9 cellular contexts compared by ENCODE assay signal in the genomic region with DNA sequence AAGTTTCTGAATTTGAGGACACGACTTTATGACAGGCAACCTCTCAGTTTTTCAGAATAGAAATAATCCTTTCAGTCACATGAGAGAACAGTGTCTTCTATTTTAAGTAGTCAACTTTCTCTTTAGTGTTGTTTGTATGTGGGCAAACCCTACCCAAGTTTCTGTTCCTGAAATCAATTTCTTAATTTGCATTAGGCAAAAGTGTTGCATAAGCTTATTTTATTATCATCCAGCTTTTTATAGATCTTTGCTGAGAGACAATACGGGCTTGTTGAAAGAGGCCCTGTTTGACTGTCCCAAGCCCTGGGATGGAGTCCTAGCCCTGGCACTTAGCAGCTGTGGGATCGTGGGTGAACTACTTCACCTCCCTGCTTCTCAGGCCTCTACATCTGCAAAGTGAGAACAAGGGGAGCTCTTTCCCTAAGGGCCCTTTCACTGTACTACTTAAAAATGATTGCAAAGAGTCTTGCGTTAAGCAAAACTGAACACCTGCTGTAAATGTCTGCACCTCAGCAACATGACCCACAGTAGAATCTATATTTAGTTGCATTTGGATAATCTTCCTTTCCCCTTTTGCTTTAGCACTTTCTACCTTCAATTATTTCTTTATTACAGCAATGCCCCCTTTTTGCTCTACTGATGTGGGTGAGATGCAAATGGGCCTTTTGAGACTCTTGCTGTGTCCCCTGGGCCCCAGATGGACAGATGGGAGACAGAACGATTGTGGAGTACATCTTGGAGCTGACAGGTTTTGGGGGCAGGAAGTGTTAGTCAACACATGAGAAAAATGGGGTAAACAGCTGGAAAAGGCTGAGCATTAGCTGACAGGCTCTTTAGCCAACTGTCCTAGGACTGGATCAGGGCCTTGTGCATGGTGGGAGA. TPM values are rescaled to one million over a fixed set of nuclear protein-coding genes. Genes with fewer than 3 reads are reported as not detected.
A peak's percentile ranks its signal among the peaks of the same experiment; 100 is the strongest.
DNase-seq lines count a peak whose midpoint lies in the region; ATAC-seq and TF ChIP-seq lines count a peak whose summit lies in the region.
"Had no signal": no experiment of that assay in that cellular context is flagged by ENCODE, and none has a peak within 500 bp of the region (broad histone marks: within the 10 kb centered on the region; RNA-seq: fewer than 3 reads in every experiment).

No MANE protein-coding gene starts in this region.

- H3K27me3 ChIP-seq in Caco-2 (replicated peaks; ENCODE audit: control insufficient read depth, insufficient read depth, low read length), result no peaks in the 10 kb centered on the region
- no peaks in the 10 kb centered on the region for H3K27me3 ChIP-seq in heart left ventricle
- H3K27me3 ChIP-seq: esophagus squamous epithelium had no signal

- DNase-seq in glutamatergic neuron, result no peak
- DNase-seq in Caco-2, result no peak
- no peak for DNase-seq in activated T-cell treated with anti-CD3 and anti-CD28 coated beads, Interleukin-2, amount 50 U/mL, for 1 hour
- DNase-seq in activated CD4-positive, alpha-beta memory T cell treated with anti-CD3 and anti-CD28 coated beads, Interleukin-2, amount 10 ng/mL, durations not matched to agents 7 days and 5 days, result no peak
- DNase-seq in heart left ventricle, result no peak
- DNase-seq: esophagus squamous epithelium had no signal

- 58 to 72% (median 68%) methylated on average over 5 of the region's 5 CpGs for WGBS in heart left ventricle, 4 donors

- H3K27ac Mint-ChIP-seq in glutamatergic neuron (ENCODE audit: unreplicated experiment) (no peak overlapping the region), Caco-2 (ENCODE audit: unreplicated experiment) (no peak overlapping the region)
- no peak overlapping the region for H3K27ac Mint-ChIP-seq in activated CD4-positive, alpha-beta memory T cell treated with anti-CD3 and anti-CD28 coated beads, Interleukin-2, amount 10 ng/mL, durations not matched to agents 7 days and 5 days

- no TSS peak for BruUV-seq in Caco-2 (replicated peaks; lab: Mats Ljungman, UMichigan)

- H3K4me1 ChIP-seq in Caco-2 (no peaks in the 10 kb centered on the region), heart left ventricle (peaks cover 0 to 12% (median 0%) of the 10 kb centered on the region in 12 donors)
- H3K4me1 ChIP-seq: esophagus squamous epithelium had no signal

- H3K4me1 Mint-ChIP-seq in glutamatergic neuron (ENCODE audit: low read depth, unreplicated experiment) (peaks cover 9% of the 10 kb centered on the region), Caco-2 (ENCODE audit: low read depth, unreplicated experiment) (no peaks in the 10 kb centered on the region)
- no peaks in the 10 kb centered on the region for H3K4me1 Mint-ChIP-seq in activated CD4-positive, alpha-beta memory T cell treated with anti-CD3 and anti-CD28 coated beads, Interleukin-2, amount 10 ng/mL, durations not matched to agents 7 days and 5 days

- intact Hi-C loops in Caco-2 (cut with micrococcal nuclease; ENCODE audit: unreplicated experiment), result no loop called here
- intact Hi-C loops in heart left ventricle (cut with DNase I), result no loop called here

- H3K4me3 Mint-ChIP-seq in glutamatergic neuron (ENCODE audit: unreplicated experiment), result peak overlapping the region; percentile 22
- no peak overlapping the region for H3K4me3 Mint-ChIP-seq in Caco-2 (ENCODE audit: unreplicated experiment)
- no peak overlapping the region for H3K4me3 Mint-ChIP-seq in activated CD4-positive, alpha-beta memory T cell treated with anti-CD3 and anti-CD28 coated beads, Interleukin-2, amount 10 ng/mL, durations not matched to agents 7 days and 5 days

- H3K27ac ChIP-seq in heart left ventricle, result no peak overlapping the region
- H3K27ac ChIP-seq: esophagus squamous epithelium had no signal

- H3K36me3 ChIP-seq in Caco-2 (ENCODE audit: control insufficient read depth, insufficient read depth, low read length) (no peaks in the 10 kb centered on the region), heart left ventricle (no peaks in the 10 kb centered on the region)
- H3K36me3 ChIP-seq: esophagus squamous epithelium had no signal

- H3K9me3 Mint-ChIP-seq in glutamatergic neuron (ENCODE audit: unreplicated experiment), result peaks cover 5% of the 10 kb centered on the region
- H3K9me3 Mint-ChIP-seq in Caco-2 (ENCODE audit: unreplicated experiment), result no peaks in the 10 kb centered on the region
- H3K9me3 Mint-ChIP-seq in activated CD4-positive, alpha-beta memory T cell treated with anti-CD3 and anti-CD28 coated beads, Interleukin-2, amount 10 ng/mL, durations not matched to agents 7 days and 5 days, result no peaks in the 10 kb centered on the region

- TF ChIP-seq CTCF in glutamatergic neuron (IDR thresholded peaks at IDR 0.05; ENCODE audit: partially characterized antibody, unreplicated experiment) (no peak), Caco-2 (IDR thresholded peaks at IDR 0.05; ENCODE audit: insufficient read depth in 1 of 2, low read depth in 1 of 2, low read length in 1 of 2, severe bottlenecking in 1 of 2, unreplicated experiment in 1 of 2) (no peak), heart left ventricle (IDR thresholded peaks at IDR 0.05) (no peak)

- ATAC-seq in GM18867 (IDR thresholded peaks at IDR 0.05; ENCODE audit: unreplicated experiment) (peak; percentile 93), GM21786 (IDR thresholded peaks at IDR 0.05; ENCODE audit: unreplicated experiment) (peak; percentile 89), HG03460 (IDR thresholded peaks at IDR 0.05; ENCODE audit: unreplicated experiment) (peak; percentile 88), heart left ventricle (no peak)

- no peaks in the 10 kb centered on the region for H3K27me3 Mint-ChIP-seq in glutamatergic neuron (ENCODE audit: unreplicated experiment)
- peaks cover 4% of the 10 kb centered on the region for H3K27me3 Mint-ChIP-seq in Caco-2 (ENCODE audit: insufficient read depth, unreplicated experiment)
- peaks cover 2% of the 10 kb centered on the region for H3K27me3 Mint-ChIP-seq in activated CD4-positive, alpha-beta memory T cell treated with anti-CD3 and anti-CD28 coated beads, Interleukin-2, amount 10 ng/mL, durations not matched to agents 7 days and 5 days

- H3K9me3 ChIP-seq in Caco-2 (no peaks in the 10 kb centered on the region), heart left ventricle (no peaks in the 10 kb centered on the region)
- H3K9me3 ChIP-seq: esophagus squamous epithelium had no signal

- CTCF ChIA-PET in Caco-2 (lab: Charles Lee), result no interaction called here
- CTCF ChIA-PET in activated CD4-positive, alpha-beta memory T cell treated with anti-CD3 and anti-CD28 coated beads, Interleukin-2, amount 10 ng/mL, durations not matched to agents 7 days and 5 days (lab: Charles Lee), result no interaction called here

- H3K36me3 Mint-ChIP-seq in glutamatergic neuron (ENCODE audit: unreplicated experiment) (no peaks in the 10 kb centered on the region), Caco-2 (ENCODE audit: insufficient read depth, unreplicated experiment) (no peaks in the 10 kb centered on the region)
- no peaks in the 10 kb centered on the region for H3K36me3 Mint-ChIP-seq in activated CD4-positive, alpha-beta memory T cell treated with anti-CD3 and anti-CD28 coated beads, Interleukin-2, amount 10 ng/mL, durations not matched to agents 7 days and 5 days (ENCODE audit: low read depth)

- POLR2A ChIA-PET in Caco-2 (lab: Charles Lee), result no interaction called here
- POLR2A ChIA-PET in activated CD4-positive, alpha-beta memory T cell treated with anti-CD3 and anti-CD28 coated beads, Interleukin-2, amount 10 ng/mL, durations not matched to agents 7 days and 5 days (lab: Charles Lee), result no interaction called here

- H3K4me3 ChIP-seq in Caco-2 (ENCODE audit: low read depth, low read length), result no peak overlapping the region
- H3K4me3 ChIP-seq in heart left ventricle, result no peak overlapping the region
- H3K4me3 ChIP-seq: esophagus squamous epithelium had no signal

- TF ChIP-seq POLR2A in heart left ventricle (IDR thresholded peaks at IDR 0.05), result no peak

RNA-seq across cellular contexts. Expression of gene SCAF4, which starts 41.0 kb away (rescaled TPM):
- total RNA-seq in glutamatergic neuron (ENCODE audit: unreplicated experiment) (51.9 TPM), Caco-2 (2022) (50.2 and 53.1 TPM in 2 replicates), heart left ventricle (10 to 100 TPM in 8 of 9 donors, 1 to 10 TPM in 1; 9.3 to 25.8 (median 17.3) TPM)
- total RNA-seq in activated CD4-positive, alpha-beta memory T cell treated with anti-CD3 and anti-CD28 coated beads, Interleukin-2, amount 10 ng/mL, durations not matched to agents 7 days and 5 days, result 10 to 100 TPM; 49.0 to 49.3 TPM
- polyA plus RNA-seq in heart left ventricle, result 10 to 100 TPM in 1 of 2 donors, 1 to 10 TPM in 1; 7.8 to 10.2 TPM

Comparison
In these comparisons a context has a peak if more than half of its experiments do, and no peak if none do; other contexts are left out.
1. ATAC-seq: peak in GM18867 (single experiment), GM21786 (single experiment) and HG03460 (single experiment); none in heart left ventricle (0 of 4).